Comparison of ENCODE assay signal across 1 cellular context in the genomic region with DNA sequence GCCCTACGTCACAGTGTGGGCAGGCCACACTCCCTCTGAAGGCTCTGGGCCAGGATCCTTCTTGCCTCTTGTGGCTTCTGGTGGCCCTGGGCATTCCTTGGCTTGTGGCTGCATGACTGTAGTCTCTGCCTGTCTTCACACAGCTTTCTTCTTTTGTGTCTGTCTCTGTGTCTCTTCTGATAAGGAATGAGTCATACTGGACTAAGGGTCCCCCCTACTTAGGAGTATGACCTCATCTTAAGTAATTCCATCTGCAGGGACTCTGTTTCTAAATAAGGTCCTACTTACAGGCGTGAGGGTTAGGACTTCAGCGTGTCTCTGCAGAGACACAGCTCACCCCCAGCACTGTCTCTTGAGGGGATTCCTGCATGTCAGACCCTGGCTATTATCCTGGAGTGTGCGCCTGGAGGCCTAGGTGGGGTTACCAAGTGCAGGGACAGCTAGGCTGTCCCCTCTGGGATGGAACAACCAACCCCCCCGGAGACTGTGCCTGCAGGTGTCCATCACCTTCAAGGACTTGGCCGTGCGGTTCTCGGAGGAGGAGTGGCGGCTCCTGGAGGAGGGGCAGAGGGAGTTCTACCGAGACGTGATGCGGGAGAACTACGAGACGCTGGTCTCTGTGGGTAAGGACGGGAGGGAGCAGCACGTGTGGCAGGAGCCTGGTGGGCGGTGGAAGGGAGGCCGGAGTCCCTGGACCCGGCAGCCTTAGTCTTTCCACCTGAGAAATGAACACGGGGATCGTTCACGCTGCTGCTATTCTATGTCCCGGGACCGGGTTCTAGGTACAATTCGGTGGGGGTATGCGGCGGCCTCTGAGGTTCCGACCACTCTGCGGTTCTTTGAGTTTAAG.
TF ChIP-seq lines count a peak whose summit lies in the region.

No MANE protein-coding gene starts in this region.

TF ChIP-seq in K562, 482 proteins besides CTCF, POLR2A, EP300 and RAD21 (continued from another document and continues in another):
- TF ChIP-seq, protein P1, sequence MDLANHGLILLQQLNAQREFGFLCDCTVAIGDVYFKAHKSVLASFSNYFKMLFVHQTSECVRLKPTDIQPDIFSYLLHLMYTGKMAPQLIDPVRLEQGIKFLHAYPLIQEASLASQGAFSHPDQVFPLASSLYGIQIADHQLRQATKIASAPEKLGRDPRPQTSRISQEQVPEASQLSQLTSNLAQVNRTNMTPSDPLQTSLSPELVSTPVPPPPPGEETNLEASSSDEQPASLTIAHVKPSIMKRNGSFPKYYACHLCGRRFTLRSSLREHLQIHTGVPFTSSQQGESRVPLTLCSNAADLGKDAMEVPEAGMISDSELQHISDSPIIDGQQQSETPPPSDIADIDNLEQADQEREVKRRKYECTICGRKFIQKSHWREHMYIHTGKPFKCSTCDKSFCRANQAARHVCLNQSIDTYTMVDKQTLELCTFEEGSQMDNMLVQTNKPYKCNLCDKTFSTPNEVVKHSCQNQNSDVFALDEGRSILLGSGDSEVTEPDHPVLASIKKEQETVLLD (IDR thresholded peaks at IDR 0.05) = peak; percentile 84; the same call in 1 of the 2 replicates
- TF ChIP-seq HNRNPK (IDR thresholded peaks at IDR 0.05; ENCODE audit: low read depth, low read length, poor library complexity, severe bottlenecking) (no peak), HDAC3 (IDR thresholded peaks at IDR 0.05; ENCODE audit: borderline replicate concordance, partially characterized antibody) (no peak), JUNB (CRISPR knock-in tag; conservative IDR thresholded peaks at IDR 0.05) (peak; percentile 99), RFX7 (CRISPR knock-in tag; IDR thresholded peaks at IDR 0.05) (no peak), HNRNPUL1 (IDR thresholded peaks at IDR 0.05; ENCODE audit: low read length) (no peak; the same call in 1 of the 2 replicates), FOXJ2 (tag; IDR thresholded peaks at IDR 0.05) (0 out of 2 replicates have a peak, but pooled peaks have one; percentile 51), KLF10 (CRISPR knock-in tag; IDR thresholded peaks at IDR 0.05) (no peak), ELF2 (CRISPR knock-in tag; IDR thresholded peaks at IDR 0.05) (no peak), HIVEP1 (CRISPR knock-in tag; IDR thresholded peaks at IDR 0.05) (no peak), HDAC1 (IDR thresholded peaks at IDR 0.05) (peak in 1 of 2 experiments; percentile 93; a peak in 3 of 4 replicates), ARID2 (IDR thresholded peaks at IDR 0.05) (no peak), ZNF507 (tag; conservative IDR thresholded peaks at IDR 0.05) (no peak), TBL1XR1 (IDR thresholded peaks at IDR 0.05; ENCODE audit: low read length in 2 of 2) (peak; percentile 53 to 97; a peak in 3 of 4 replicates), ATF1 (CRISPR knock-in tag; IDR thresholded peaks at IDR 0.05) (no peak), ATF1 (tag; IDR thresholded peaks at IDR 0.05) (peak; percentile 88), DNMT1 (IDR thresholded peaks at IDR 0.05) (no peak), HDAC2 (IDR thresholded peaks at IDR 0.05) (peak; percentile 94), HNRNPLL (IDR thresholded peaks at IDR 0.05; ENCODE audit: low read depth, low read length, poor library complexity, severe bottlenecking) (no peak), FOXK1 (CRISPR knock-in tag; IDR thresholded peaks at IDR 0.05; ENCODE audit: borderline replicate concordance) (peak; percentile 62), KAT7 (CRISPR knock-in tag; IDR thresholded peaks at IDR 0.05; ENCODE audit: borderline replicate concordance) (no peak)
- TF ChIP-seq, protein P2, sequence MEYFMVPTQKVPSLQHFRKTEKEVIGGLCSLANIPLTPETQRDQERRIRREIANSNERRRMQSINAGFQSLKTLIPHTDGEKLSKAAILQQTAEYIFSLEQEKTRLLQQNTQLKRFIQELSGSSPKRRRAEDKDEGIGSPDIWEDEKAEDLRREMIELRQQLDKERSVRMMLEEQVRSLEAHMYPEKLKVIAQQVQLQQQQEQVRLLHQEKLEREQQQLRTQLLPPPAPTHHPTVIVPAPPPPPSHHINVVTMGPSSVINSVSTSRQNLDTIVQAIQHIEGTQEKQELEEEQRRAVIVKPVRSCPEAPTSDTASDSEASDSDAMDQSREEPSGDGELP (CRISPR knock-in tag; IDR thresholded peaks at IDR 0.05; ENCODE audit: borderline replicate concordance) = peak; percentile 76; the same call in 1 of the 2 replicates
- TF ChIP-seq, protein P3, sequence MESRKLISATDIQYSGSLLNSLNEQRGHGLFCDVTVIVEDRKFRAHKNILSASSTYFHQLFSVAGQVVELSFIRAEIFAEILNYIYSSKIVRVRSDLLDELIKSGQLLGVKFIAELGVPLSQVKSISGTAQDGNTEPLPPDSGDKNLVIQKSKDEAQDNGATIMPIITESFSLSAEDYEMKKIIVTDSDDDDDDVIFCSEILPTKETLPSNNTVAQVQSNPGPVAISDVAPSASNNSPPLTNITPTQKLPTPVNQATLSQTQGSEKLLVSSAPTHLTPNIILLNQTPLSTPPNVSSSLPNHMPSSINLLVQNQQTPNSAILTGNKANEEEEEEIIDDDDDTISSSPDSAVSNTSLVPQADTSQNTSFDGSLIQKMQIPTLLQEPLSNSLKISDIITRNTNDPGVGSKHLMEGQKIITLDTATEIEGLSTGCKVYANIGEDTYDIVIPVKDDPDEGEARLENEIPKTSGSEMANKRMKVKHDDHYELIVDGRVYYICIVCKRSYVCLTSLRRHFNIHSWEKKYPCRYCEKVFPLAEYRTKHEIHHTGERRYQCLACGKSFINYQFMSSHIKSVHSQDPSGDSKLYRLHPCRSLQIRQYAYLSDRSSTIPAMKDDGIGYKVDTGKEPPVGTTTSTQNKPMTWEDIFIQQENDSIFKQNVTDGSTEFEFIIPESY (CRISPR knock-in tag; IDR thresholded peaks at IDR 0.05) = peak; percentile 67
- TF ChIP-seq, protein P4, sequence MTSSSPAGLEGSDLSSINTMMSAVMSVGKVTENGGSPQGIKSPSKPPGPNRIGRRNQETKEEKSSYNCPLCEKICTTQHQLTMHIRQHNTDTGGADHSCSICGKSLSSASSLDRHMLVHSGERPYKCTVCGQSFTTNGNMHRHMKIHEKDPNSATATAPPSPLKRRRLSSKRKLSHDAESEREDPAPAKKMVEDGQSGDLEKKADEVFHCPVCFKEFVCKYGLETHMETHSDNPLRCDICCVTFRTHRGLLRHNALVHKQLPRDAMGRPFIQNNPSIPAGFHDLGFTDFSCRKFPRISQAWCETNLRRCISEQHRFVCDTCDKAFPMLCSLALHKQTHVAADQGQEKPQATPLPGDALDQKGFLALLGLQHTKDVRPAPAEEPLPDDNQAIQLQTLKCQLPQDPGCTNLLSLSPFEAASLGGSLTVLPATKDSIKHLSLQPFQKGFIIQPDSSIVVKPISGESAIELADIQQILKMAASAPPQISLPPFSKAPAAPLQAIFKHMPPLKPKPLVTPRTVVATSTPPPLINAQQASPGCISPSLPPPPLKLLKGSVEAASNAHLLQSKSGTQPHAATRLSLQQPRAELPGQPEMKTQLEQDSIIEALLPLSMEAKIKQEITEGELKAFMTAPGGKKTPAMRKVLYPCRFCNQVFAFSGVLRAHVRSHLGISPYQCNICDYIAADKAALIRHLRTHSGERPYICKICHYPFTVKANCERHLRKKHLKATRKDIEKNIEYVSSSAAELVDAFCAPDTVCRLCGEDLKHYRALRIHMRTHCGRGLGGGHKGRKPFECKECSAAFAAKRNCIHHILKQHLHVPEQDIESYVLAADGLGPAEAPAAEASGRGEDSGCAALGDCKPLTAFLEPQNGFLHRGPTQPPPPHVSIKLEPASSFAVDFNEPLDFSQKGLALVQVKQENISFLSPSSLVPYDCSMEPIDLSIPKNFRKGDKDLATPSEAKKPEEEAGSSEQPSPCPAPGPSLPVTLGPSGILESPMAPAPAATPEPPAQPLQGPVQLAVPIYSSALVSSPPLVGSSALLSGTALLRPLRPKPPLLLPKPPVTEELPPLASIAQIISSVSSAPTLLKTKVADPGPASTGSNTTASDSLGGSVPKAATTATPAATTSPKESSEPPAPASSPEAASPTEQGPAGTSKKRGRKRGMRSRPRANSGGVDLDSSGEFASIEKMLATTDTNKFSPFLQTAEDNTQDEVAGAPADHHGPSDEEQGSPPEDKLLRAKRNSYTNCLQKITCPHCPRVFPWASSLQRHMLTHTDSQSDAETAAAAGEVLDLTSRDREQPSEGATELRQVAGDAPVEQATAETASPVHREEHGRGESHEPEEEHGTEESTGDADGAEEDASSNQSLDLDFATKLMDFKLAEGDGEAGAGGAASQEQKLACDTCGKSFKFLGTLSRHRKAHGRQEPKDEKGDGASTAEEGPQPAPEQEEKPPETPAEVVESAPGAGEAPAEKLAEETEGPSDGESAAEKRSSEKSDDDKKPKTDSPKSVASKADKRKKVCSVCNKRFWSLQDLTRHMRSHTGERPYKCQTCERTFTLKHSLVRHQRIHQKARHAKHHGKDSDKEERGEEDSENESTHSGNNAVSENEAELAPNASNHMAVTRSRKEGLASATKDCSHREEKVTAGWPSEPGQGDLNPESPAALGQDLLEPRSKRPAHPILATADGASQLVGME (CRISPR knock-in tag; IDR thresholded peaks at IDR 0.05) = no peak
- TF ChIP-seq, protein P5, sequence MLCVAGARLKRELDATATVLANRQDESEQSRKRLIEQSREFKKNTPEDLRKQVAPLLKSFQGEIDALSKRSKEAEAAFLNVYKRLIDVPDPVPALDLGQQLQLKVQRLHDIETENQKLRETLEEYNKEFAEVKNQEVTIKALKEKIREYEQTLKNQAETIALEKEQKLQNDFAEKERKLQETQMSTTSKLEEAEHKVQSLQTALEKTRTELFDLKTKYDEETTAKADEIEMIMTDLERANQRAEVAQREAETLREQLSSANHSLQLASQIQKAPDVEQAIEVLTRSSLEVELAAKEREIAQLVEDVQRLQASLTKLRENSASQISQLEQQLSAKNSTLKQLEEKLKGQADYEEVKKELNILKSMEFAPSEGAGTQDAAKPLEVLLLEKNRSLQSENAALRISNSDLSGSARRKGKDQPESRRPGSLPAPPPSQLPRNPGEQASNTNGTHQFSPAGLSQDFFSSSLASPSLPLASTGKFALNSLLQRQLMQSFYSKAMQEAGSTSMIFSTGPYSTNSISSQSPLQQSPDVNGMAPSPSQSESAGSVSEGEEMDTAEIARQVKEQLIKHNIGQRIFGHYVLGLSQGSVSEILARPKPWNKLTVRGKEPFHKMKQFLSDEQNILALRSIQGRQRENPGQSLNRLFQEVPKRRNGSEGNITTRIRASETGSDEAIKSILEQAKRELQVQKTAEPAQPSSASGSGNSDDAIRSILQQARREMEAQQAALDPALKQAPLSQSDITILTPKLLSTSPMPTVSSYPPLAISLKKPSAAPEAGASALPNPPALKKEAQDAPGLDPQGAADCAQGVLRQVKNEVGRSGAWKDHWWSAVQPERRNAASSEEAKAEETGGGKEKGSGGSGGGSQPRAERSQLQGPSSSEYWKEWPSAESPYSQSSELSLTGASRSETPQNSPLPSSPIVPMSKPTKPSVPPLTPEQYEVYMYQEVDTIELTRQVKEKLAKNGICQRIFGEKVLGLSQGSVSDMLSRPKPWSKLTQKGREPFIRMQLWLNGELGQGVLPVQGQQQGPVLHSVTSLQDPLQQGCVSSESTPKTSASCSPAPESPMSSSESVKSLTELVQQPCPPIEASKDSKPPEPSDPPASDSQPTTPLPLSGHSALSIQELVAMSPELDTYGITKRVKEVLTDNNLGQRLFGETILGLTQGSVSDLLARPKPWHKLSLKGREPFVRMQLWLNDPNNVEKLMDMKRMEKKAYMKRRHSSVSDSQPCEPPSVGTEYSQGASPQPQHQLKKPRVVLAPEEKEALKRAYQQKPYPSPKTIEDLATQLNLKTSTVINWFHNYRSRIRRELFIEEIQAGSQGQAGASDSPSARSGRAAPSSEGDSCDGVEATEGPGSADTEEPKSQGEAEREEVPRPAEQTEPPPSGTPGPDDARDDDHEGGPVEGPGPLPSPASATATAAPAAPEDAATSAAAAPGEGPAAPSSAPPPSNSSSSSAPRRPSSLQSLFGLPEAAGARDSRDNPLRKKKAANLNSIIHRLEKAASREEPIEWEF (CRISPR knock-in tag; IDR thresholded peaks at IDR 0.05) = no peak
- TF ChIP-seq, protein P6, sequence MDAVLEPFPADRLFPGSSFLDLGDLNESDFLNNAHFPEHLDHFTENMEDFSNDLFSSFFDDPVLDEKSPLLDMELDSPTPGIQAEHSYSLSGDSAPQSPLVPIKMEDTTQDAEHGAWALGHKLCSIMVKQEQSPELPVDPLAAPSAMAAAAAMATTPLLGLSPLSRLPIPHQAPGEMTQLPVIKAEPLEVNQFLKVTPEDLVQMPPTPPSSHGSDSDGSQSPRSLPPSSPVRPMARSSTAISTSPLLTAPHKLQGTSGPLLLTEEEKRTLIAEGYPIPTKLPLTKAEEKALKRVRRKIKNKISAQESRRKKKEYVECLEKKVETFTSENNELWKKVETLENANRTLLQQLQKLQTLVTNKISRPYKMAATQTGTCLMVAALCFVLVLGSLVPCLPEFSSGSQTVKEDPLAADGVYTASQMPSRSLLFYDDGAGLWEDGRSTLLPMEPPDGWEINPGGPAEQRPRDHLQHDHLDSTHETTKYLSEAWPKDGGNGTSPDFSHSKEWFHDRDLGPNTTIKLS (IDR thresholded peaks at IDR 0.05; ENCODE audit: borderline replicate concordance, low read depth) = peak; percentile 80; the same call in 1 of the 2 replicates
- TF ChIP-seq, protein P7, sequence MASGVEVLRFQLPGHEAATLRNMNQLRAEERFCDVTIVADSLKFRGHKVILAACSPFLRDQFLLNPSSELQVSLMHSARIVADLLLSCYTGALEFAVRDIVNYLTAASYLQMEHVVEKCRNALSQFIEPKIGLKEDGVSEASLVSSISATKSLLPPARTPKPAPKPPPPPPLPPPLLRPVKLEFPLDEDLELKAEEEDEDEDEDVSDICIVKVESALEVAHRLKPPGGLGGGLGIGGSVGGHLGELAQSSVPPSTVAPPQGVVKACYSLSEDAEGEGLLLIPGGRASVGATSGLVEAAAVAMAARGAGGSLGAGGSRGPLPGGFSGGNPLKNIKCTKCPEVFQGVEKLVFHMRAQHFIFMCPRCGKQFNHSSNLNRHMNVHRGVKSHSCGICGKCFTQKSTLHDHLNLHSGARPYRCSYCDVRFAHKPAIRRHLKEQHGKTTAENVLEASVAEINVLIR (CRISPR knock-in tag; IDR thresholded peaks at IDR 0.05) = peak; percentile 42
- TF ChIP-seq, protein P8, sequence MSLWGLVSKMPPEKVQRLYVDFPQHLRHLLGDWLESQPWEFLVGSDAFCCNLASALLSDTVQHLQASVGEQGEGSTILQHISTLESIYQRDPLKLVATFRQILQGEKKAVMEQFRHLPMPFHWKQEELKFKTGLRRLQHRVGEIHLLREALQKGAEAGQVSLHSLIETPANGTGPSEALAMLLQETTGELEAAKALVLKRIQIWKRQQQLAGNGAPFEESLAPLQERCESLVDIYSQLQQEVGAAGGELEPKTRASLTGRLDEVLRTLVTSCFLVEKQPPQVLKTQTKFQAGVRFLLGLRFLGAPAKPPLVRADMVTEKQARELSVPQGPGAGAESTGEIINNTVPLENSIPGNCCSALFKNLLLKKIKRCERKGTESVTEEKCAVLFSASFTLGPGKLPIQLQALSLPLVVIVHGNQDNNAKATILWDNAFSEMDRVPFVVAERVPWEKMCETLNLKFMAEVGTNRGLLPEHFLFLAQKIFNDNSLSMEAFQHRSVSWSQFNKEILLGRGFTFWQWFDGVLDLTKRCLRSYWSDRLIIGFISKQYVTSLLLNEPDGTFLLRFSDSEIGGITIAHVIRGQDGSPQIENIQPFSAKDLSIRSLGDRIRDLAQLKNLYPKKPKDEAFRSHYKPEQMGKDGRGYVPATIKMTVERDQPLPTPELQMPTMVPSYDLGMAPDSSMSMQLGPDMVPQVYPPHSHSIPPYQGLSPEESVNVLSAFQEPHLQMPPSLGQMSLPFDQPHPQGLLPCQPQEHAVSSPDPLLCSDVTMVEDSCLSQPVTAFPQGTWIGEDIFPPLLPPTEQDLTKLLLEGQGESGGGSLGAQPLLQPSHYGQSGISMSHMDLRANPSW (CRISPR knock-in tag; IDR thresholded peaks at IDR 0.05) = peak; percentile 27; the same call in 1 of the 2 replicates
